ENCODE assay signal across 18 cellular contexts in genomic region chr18:69725009-69725408, GRCh38.
"Had no signal": no experiment of that assay in that cellular context is flagged by ENCODE, and none has a peak within 500 bp of the region (broad histone marks: within the 10 kb centered on the region; RNA-seq: fewer than 3 reads in every experiment).

No MANE protein-coding gene starts in this region.

- H3K27me3 ChIP-seq: left lung, sigmoid colon, tibial artery had no signal

- H3K9me3 ChIP-seq: tibial artery had no signal

- H3K27ac ChIP-seq: left lung, sigmoid colon, tibial artery had no signal

- H3K4me1 ChIP-seq: left lung, sigmoid colon, tibial artery had no signal

- H3K36me3 ChIP-seq: left lung, sigmoid colon, tibial artery had no signal

- H3K4me3 ChIP-seq: left lung, lung, sigmoid colon, tibial artery had no signal

- DNase-seq: activated CD4-positive, alpha-beta memory T cell treated with anti-CD3 and anti-CD28 coated beads, Interleukin-2, amount 10 ng/mL, durations not matched to agents 7 days and 5 days; activated CD4-positive, alpha-beta T cell treated with anti-CD3 and anti-CD28 coated beads, Interleukin-2, amount 10 ng/mL, durations not matched to agents 24 days and 14 days; activated effector memory CD4-positive, alpha-beta T cell treated with anti-CD3 and anti-CD28 coated beads, Interleukin-2, amount 50 U/mL, for 16 hours; activated naive CD4-positive, alpha-beta T cell treated with anti-CD3 and anti-CD28 coated beads, Interleukin-2, amount 10 ng/mL, durations not matched to agents 7 days and 5 days; activated T-cell treated with anti-CD3 and anti-CD28 coated beads for 4 hours; dermis blood vessel endothelial cell; effector memory CD8-positive, alpha-beta T cell; foreskin fibroblast; left lung; naive thymus-derived CD4-positive, alpha-beta T cell; retina; sigmoid colon; stimulated activated CD4-positive, alpha-beta T cell treated with anti-CD3 and anti-CD28 coated beads, Interleukin-4, amount 100 ng/mL, for 1 hour; stimulated activated naive CD4-positive, alpha-beta T cell treated with Interleukin-2 at 50 U/mL for 16 hours; SW 1271; tibial artery had no signal

- ATAC-seq: effector memory CD8-positive, alpha-beta T cell; esophagus mucosa; naive thymus-derived CD4-positive, alpha-beta T cell had no signal
